ENCODE assay signal across 20 cellular contexts in genomic region chr17:82429824-82430223, GRCh38. TPM values are rescaled to one million over a fixed set of nuclear protein-coding genes. Genes with fewer than 3 reads are reported as not detected.
DNase-seq lines count a peak whose midpoint lies in the region; ATAC-seq and TF ChIP-seq lines count a peak whose summit lies in the region.
"Had no signal": no experiment of that assay in that cellular context is flagged by ENCODE, and none has a peak within 500 bp of the region (broad histone marks: within the 10 kb centered on the region; RNA-seq: fewer than 3 reads in every experiment).

No MANE protein-coding gene starts in this region.

- H3K9me3 Mint-ChIP-seq in CD8-positive, alpha-beta memory T cell = no peaks in the 10 kb centered on the region
- H3K9me3 Mint-ChIP-seq in naive thymus-derived CD4-positive, alpha-beta T cell = no peaks in the 10 kb centered on the region

- peak overlapping the region in 10 of 11 experiments; percentile 22 to 70 (median 56); a peak in 18 of 22 replicates for H3K27ac ChIP-seq in BLaER1 treated with 17β-estradiol and CSF1 and Interleukin-3, amounts not matched to agents 10 nM and 100 nM
- no peak overlapping the region for H3K27ac ChIP-seq in CD8-positive, alpha-beta memory T cell (ENCODE audit: low read depth, low read length)
- H3K27ac ChIP-seq in naive thymus-derived CD4-positive, alpha-beta T cell (ENCODE audit: low read depth, low read length) = no peak overlapping the region
- no peak overlapping the region for H3K27ac ChIP-seq in mesenchymal stem cell (ENCODE audit: low read length, poor library complexity, severe bottlenecking)
- H3K27ac ChIP-seq: adrenal gland, cardiac muscle cell, esophagus muscularis mucosa, prostate gland, thoracic aorta had no signal

- no peaks in the 10 kb centered on the region for H4K20me1 ChIP-seq in BLaER1 treated with 17β-estradiol and CSF1 and Interleukin-3, amounts not matched to agents 10 nM and 100 nM

- H3K27me3 ChIP-seq in BLaER1 treated with 17β-estradiol and CSF1 and Interleukin-3, amounts not matched to agents 10 nM and 100 nM = no peaks in the 10 kb centered on the region
- no peaks in the 10 kb centered on the region for H3K27me3 ChIP-seq in CD8-positive, alpha-beta memory T cell (ENCODE audit: insufficient read depth, low read length, poor library complexity, severe bottlenecking)
- no peaks in the 10 kb centered on the region for H3K27me3 ChIP-seq in naive thymus-derived CD4-positive, alpha-beta T cell (ENCODE audit: control insufficient read depth in 2 of 2, insufficient read depth in 2 of 2, low read length in 2 of 2)
- no peaks in the 10 kb centered on the region for H3K27me3 ChIP-seq in mesenchymal stem cell (ENCODE audit: control insufficient read depth in 1 of 2, insufficient read depth in 1 of 2, low read length in 2 of 2)
- H3K27me3 ChIP-seq: adrenal gland, cardiac muscle cell, esophagus muscularis mucosa had no signal

- peak overlapping the region in 5 of 11 experiments; percentile 4 to 38 (median 21); a peak in 4 of 22 replicates for H3K9ac ChIP-seq in BLaER1 treated with 17β-estradiol and CSF1 and Interleukin-3, amounts not matched to agents 10 nM and 100 nM
- H3K9ac ChIP-seq in mesenchymal stem cell (ENCODE audit: low read length) = no peak overlapping the region

- no peak for DNase-seq in CD8-positive, alpha-beta memory T cell
- DNase-seq in T-helper 17 cell (no peak), GM10248 (ENCODE audit: extremely low spot score) (no peak), mesenchymal stem cell (no peak)
- no peak for DNase-seq in naive thymus-derived CD4-positive, alpha-beta T cell
- DNase-seq: activated CD4-positive, alpha-beta T cell treated with anti-CD3 and anti-CD28 coated beads, Interleukin-2, amount 50 U/mL, for 4 hours; activated T-cell treated with anti-CD3 and anti-CD28 coated beads, Interleukin-2, amount 50 U/mL, for 48 hours; adrenal gland; NCI-H1436 treated with DMSO at 0.1 percent for 48 hours had no signal

- H3K27me3 Mint-ChIP-seq in CD8-positive, alpha-beta memory T cell = peaks cover 0 to 2% of the 10 kb centered on the region in 2 donors
- H3K27me3 Mint-ChIP-seq in T-helper 17 cell = no peaks in the 10 kb centered on the region
- no peaks in the 10 kb centered on the region for H3K27me3 Mint-ChIP-seq in naive thymus-derived CD4-positive, alpha-beta T cell

- no peak overlapping the region for H3K4ac ChIP-seq in mesenchymal stem cell (ENCODE audit: low read depth in 1 of 2, low read length in 2 of 2)

- H3K4me3 ChIP-seq in BLaER1 treated with 17β-estradiol and CSF1 and Interleukin-3, amounts not matched to agents 10 nM and 100 nM = peak overlapping the region in 4 of 10 experiments; percentile 20 to 51 (median 41); a peak in 3 of 20 replicates
- no peak overlapping the region for H3K4me3 ChIP-seq in CD8-positive, alpha-beta memory T cell (ENCODE audit: low read length)
- H3K4me3 ChIP-seq in naive thymus-derived CD4-positive, alpha-beta T cell (ENCODE audit: low read length) = no peak overlapping the region
- H3K4me3 ChIP-seq in mesenchymal stem cell (ENCODE audit: insufficient read depth in 1 of 2, low read depth in 1 of 2, low read length in 2 of 2) = no peak overlapping the region
- H3K4me3 ChIP-seq: adrenal gland, cardiac muscle cell, esophagus muscularis mucosa, GM12878, prostate gland, smooth muscle cell, thoracic aorta had no signal

- H3K79me1 ChIP-seq in mesenchymal stem cell (replicated peaks; ENCODE audit: low read length, poor library complexity, severe bottlenecking) = no peaks in the 10 kb centered on the region

- peak overlapping the region in 1 of 2 experiments; percentile 39 for H3K14ac ChIP-seq in mesenchymal stem cell (ENCODE audit: low read length in 2 of 2)

- H2BK120ac ChIP-seq in mesenchymal stem cell (ENCODE audit: low read depth, low read length) = no peak overlapping the region

- peak overlapping the region; percentile 62 to 94 (median 77) for H3K4me2 ChIP-seq in BLaER1 treated with 17β-estradiol and CSF1 and Interleukin-3, amounts not matched to agents 10 nM and 100 nM
- no peak overlapping the region for H3K4me2 ChIP-seq in mesenchymal stem cell (ENCODE audit: low read length, poor library complexity, severe bottlenecking)
- H3K4me2 ChIP-seq: smooth muscle cell had no signal

- no peak overlapping the region for H2BK15ac ChIP-seq in mesenchymal stem cell (ENCODE audit: low read depth, poor library complexity, severe bottlenecking)

- peaks cover 37 to 60% (median 46%) of the 10 kb centered on the region in 10 experiments for H3K4me1 ChIP-seq in BLaER1 treated with 17β-estradiol and CSF1 and Interleukin-3, amounts not matched to agents 10 nM and 100 nM
- H3K4me1 ChIP-seq in CD8-positive, alpha-beta memory T cell (ENCODE audit: insufficient read depth, low read length) = peaks cover 9% of the 10 kb centered on the region
- peaks cover 5 to 8% of the 10 kb centered on the region in 2 donors for H3K4me1 ChIP-seq in naive thymus-derived CD4-positive, alpha-beta T cell (ENCODE audit: control insufficient read depth in 2 of 2, insufficient read depth in 2 of 2, low read length in 2 of 2)
- peaks cover 3% of the 10 kb centered on the region for H3K4me1 ChIP-seq in mesenchymal stem cell (ENCODE audit: control insufficient read depth, insufficient read depth, low read depth, low read length)
- H3K4me1 ChIP-seq: adrenal gland, esophagus muscularis mucosa, prostate gland had no signal

- H3K4me1 Mint-ChIP-seq in CD8-positive, alpha-beta memory T cell = peaks cover 13 to 23% (median 20%) of the 10 kb centered on the region in 3 donors
- H3K4me1 Mint-ChIP-seq in T-helper 17 cell = peaks cover 18% of the 10 kb centered on the region
- peaks cover 16 to 29% (median 22%) of the 10 kb centered on the region in 7 donors for H3K4me1 Mint-ChIP-seq in naive thymus-derived CD4-positive, alpha-beta T cell

- no peak overlapping the region for H4K8ac ChIP-seq in mesenchymal stem cell (ENCODE audit: low read length)

- POLR2A ChIA-PET in CD8-positive, alpha-beta memory T cell (lab: Charles Lee) = no interaction called here
- POLR2A ChIA-PET in naive thymus-derived CD4-positive, alpha-beta T cell (lab: Charles Lee) = interaction anchor here (0.6 kb wide), 1 partner anchor 18 kb away, joined by 3 read pairs; no protein-coding TSS in a partner anchor
- POLR2A ChIA-PET in GM10248 (lab: Yijun Ruan, JAX) = no interaction called here

- no peak overlapping the region for H3K23ac ChIP-seq in mesenchymal stem cell (ENCODE audit: low read length in 2 of 2)

- H2AK5ac ChIP-seq in mesenchymal stem cell (ENCODE audit: low read length, severe bottlenecking) = no peak overlapping the region

- H3K36me3 ChIP-seq in BLaER1 treated with 17β-estradiol and CSF1 and Interleukin-3, amounts not matched to agents 10 nM and 100 nM = peaks cover 0 to 27% (median 0%) of the 10 kb centered on the region in 11 experiments; a peak in 5 of 22 replicates
- H3K36me3 ChIP-seq in CD8-positive, alpha-beta memory T cell (ENCODE audit: insufficient read depth, low read length) = no peaks in the 10 kb centered on the region
- peaks cover 0 to 16% (median 0%) of the 10 kb centered on the region in 3 experiments for H3K36me3 ChIP-seq in naive thymus-derived CD4-positive, alpha-beta T cell (ENCODE audit: control insufficient read depth in 2 of 3, insufficient read depth in 3 of 3, low read length in 3 of 3)
- H3K36me3 ChIP-seq in mesenchymal stem cell (ENCODE audit: control insufficient read depth in 1 of 2, insufficient read depth in 2 of 2, low read depth in 1 of 2, low read length in 2 of 2) = peaks cover 0 to 15% of the 10 kb centered on the region in 2 experiments
- H3K36me3 ChIP-seq: cardiac muscle cell, prostate gland, thoracic aorta had no signal

- intact Hi-C loops in naive thymus-derived CD4-positive, alpha-beta T cell (cut with micrococcal nuclease) = no loop called here

- no peak overlapping the region for H2AFZ ChIP-seq in mesenchymal stem cell (ENCODE audit: low read depth, low read length)

- H2BK5ac ChIP-seq in mesenchymal stem cell (ENCODE audit: low read depth, low read length, poor library complexity, severe bottlenecking) = no peak overlapping the region

- no peak for TF ChIP-seq CTCF in GM10248 (IDR thresholded peaks at IDR 0.05; ENCODE audit: control extremely low read depth, extremely low read depth, low read depth, missing control alignments)

- H3K9me3 ChIP-seq in BLaER1 treated with 17β-estradiol and CSF1 and Interleukin-3, amounts not matched to agents 10 nM and 100 nM (replicated peaks in 1 of 11) = no peaks in the 10 kb centered on the region
- no peaks in the 10 kb centered on the region for H3K9me3 ChIP-seq in CD8-positive, alpha-beta memory T cell (ENCODE audit: low read length)
- H3K9me3 ChIP-seq in T-helper 17 cell (ENCODE audit: control insufficient read depth, low read length, poor library complexity, severe bottlenecking) (no peaks in the 10 kb centered on the region), mesenchymal stem cell (ENCODE audit: control insufficient read depth, low read length) (no peaks in the 10 kb centered on the region)
- no peaks in the 10 kb centered on the region for H3K9me3 ChIP-seq in naive thymus-derived CD4-positive, alpha-beta T cell (ENCODE audit: control insufficient read depth in 2 of 3, low read length in 3 of 3)
- H3K9me3 ChIP-seq: adrenal gland, esophagus muscularis mucosa, prostate gland, thoracic aorta had no signal

- H4K91ac ChIP-seq in mesenchymal stem cell (ENCODE audit: low read length) = no peak overlapping the region

- H3K36me3 Mint-ChIP-seq in CD8-positive, alpha-beta memory T cell = peaks cover 4 to 23% (median 4%) of the 10 kb centered on the region in 3 donors
- peaks cover 8% of the 10 kb centered on the region for H3K36me3 Mint-ChIP-seq in T-helper 17 cell (ENCODE audit: low read depth)
- peaks cover 0 to 17% (median 11%) of the 10 kb centered on the region in 5 donors for H3K36me3 Mint-ChIP-seq in naive thymus-derived CD4-positive, alpha-beta T cell

- 78% methylated on average over 7 of the region's 7 CpGs for WGBS in mesenchymal stem cell

- H2BK12ac ChIP-seq in mesenchymal stem cell (ENCODE audit: low read length in 2 of 2) = no peak overlapping the region

- H3K18ac ChIP-seq in mesenchymal stem cell (ENCODE audit: low read depth in 1 of 2, low read length in 2 of 2) = no peak overlapping the region

- peak overlapping the region in 5 of 8 donors; percentile 4 to 50 (median 30) for H3K27ac Mint-ChIP-seq in CD8-positive, alpha-beta memory T cell
- H3K27ac Mint-ChIP-seq in T-helper 17 cell = no peak overlapping the region
- peak overlapping the region in 5 of 9 donors; percentile 12 to 74 (median 41) for H3K27ac Mint-ChIP-seq in naive thymus-derived CD4-positive, alpha-beta T cell

- CTCF ChIA-PET in CD8-positive, alpha-beta memory T cell (lab: Charles Lee) = no interaction called here
- CTCF ChIA-PET in naive thymus-derived CD4-positive, alpha-beta T cell (lab: Charles Lee) = no interaction called here
- CTCF ChIA-PET in GM10248 (lab: Yijun Ruan, JAX) = interaction anchor here (1.2 to 1.7 kb wide), 2 partner anchors 11 to 122 kb away, joined by 3 to 5 read pairs; no protein-coding TSS in a partner anchor

- ATAC-seq in T-helper 17 cell (no peak), HG02623 (IDR thresholded peaks at IDR 0.05; ENCODE audit: unreplicated experiment) (no peak), HG02642 (IDR thresholded peaks at IDR 0.05; ENCODE audit: poor library complexity, unreplicated experiment) (no peak)
- peak; percentile 26 for ATAC-seq in naive thymus-derived CD4-positive, alpha-beta T cell
- ATAC-seq: GM12878 had no signal

- peak overlapping the region in 1 of 7 donors; percentile 15 for H3K4me3 Mint-ChIP-seq in CD8-positive, alpha-beta memory T cell
- H3K4me3 Mint-ChIP-seq in T-helper 17 cell = peak overlapping the region; percentile 52
- peak overlapping the region in 3 of 10 donors; percentile 38 to 58 (median 51) for H3K4me3 Mint-ChIP-seq in naive thymus-derived CD4-positive, alpha-beta T cell

RNA-seq across cellular contexts. Expression of gene OGFOD3, which starts 11.4 kb away (rescaled TPM):
- total RNA-seq in CD8-positive, alpha-beta memory T cell = 10 to 100 TPM; 27.9 to 28.4 TPM
- polyA plus RNA-seq in CD8-positive, alpha-beta memory T cell = 29.9 TPM
- 10 to 100 TPM; 15.8 to 16.5 TPM for total RNA-seq in T-helper 17 cell
- 10 to 100 TPM; 21.9 to 34.6 (median 32.3) TPM for total RNA-seq in naive thymus-derived CD4-positive, alpha-beta T cell
- polyA plus RNA-seq in naive thymus-derived CD4-positive, alpha-beta T cell = 10 to 100 TPM; 29.7 to 42.1 TPM
- polyA plus RNA-seq in mesenchymal stem cell (2013, experiment 1 of 2) = 15.4 TPM
- 16.0 TPM for polyA plus RNA-seq in mesenchymal stem cell (2013, experiment 2 of 2)

RNA-seq across cellular contexts. Expression of gene HEXD, which starts 11.7 kb away (rescaled TPM):
- total RNA-seq in CD8-positive, alpha-beta memory T cell = 10 to 100 TPM; 29.6 to 30.4 TPM
- polyA plus RNA-seq in CD8-positive, alpha-beta memory T cell = 10.6 TPM
- 10 to 100 TPM; 32.2 to 33.4 TPM for total RNA-seq in T-helper 17 cell
- 100 to 1,000 TPM in 2 of 5 experiments, 10 to 100 TPM in 3; 62.7 to 153 (median 66.9) TPM for total RNA-seq in naive thymus-derived CD4-positive, alpha-beta T cell
- polyA plus RNA-seq in naive thymus-derived CD4-positive, alpha-beta T cell = 10 to 100 TPM; 12.5 to 18.1 TPM
- 6.2 TPM for polyA plus RNA-seq in mesenchymal stem cell (2013, experiment 1 of 2)
- polyA plus RNA-seq in mesenchymal stem cell (2013, experiment 2 of 2) = 5.8 TPM

RNA-seq across cellular contexts. Expression of gene CYBC1, which starts 20.7 kb away (rescaled TPM):
- 100 to 1,000 TPM; 184 to 189 TPM for total RNA-seq in CD8-positive, alpha-beta memory T cell
- polyA plus RNA-seq in CD8-positive, alpha-beta memory T cell = 175 TPM
- 100 to 1,000 TPM; 110 to 121 TPM for total RNA-seq in T-helper 17 cell
- total RNA-seq in naive thymus-derived CD4-positive, alpha-beta T cell = 100 to 1,000 TPM; 112 to 385 (median 199) TPM
- 100 to 1,000 TPM; 168 to 178 TPM for polyA plus RNA-seq in naive thymus-derived CD4-positive, alpha-beta T cell
- polyA plus RNA-seq in mesenchymal stem cell (2013, experiment 1 of 2) = 40.1 TPM
- polyA plus RNA-seq in mesenchymal stem cell (2013, experiment 2 of 2) = 39.0 TPM

RNA-seq across cellular contexts. Expression of gene NARF, which starts 28.7 kb away (rescaled TPM):
- total RNA-seq in CD8-positive, alpha-beta memory T cell = 10 to 100 TPM; 62.2 to 63.0 TPM
- polyA plus RNA-seq in CD8-positive, alpha-beta memory T cell = 95.3 TPM
- total RNA-seq in T-helper 17 cell = 10 to 100 TPM; 86.2 to 94.4 TPM
- 100 to 1,000 TPM in 1 of 5 experiments, 10 to 100 TPM in 4; 59.8 to 188 (median 67.1) TPM for total RNA-seq in naive thymus-derived CD4-positive, alpha-beta T cell
- polyA plus RNA-seq in naive thymus-derived CD4-positive, alpha-beta T cell = 100 to 1,000 TPM; 102 to 103 TPM
- 45.9 TPM for polyA plus RNA-seq in mesenchymal stem cell (2013, experiment 1 of 2)
- polyA plus RNA-seq in mesenchymal stem cell (2013, experiment 2 of 2) = 44.2 TPM

RNA-seq across cellular contexts. Expression of gene UTS2R, which starts 58.3 kb away (rescaled TPM):
- total RNA-seq in CD8-positive, alpha-beta memory T cell = not detected
- polyA plus RNA-seq in CD8-positive, alpha-beta memory T cell = not detected
- not detected for total RNA-seq in T-helper 17 cell
- not detected for total RNA-seq in naive thymus-derived CD4-positive, alpha-beta T cell
- polyA plus RNA-seq in naive thymus-derived CD4-positive, alpha-beta T cell = not detected
- polyA plus RNA-seq in mesenchymal stem cell (2013, experiment 1 of 2) = not detected
- polyA plus RNA-seq in mesenchymal stem cell (2013, experiment 2 of 2) = not detected
- total RNA-seq: adrenal gland, esophagus muscularis mucosa, G401, liver, prostate gland, smooth muscle cell had no signal
- polyA plus RNA-seq: adrenal gland, liver, smooth muscle cell had no signal

Comparison
In these comparisons a context has a peak if more than half of its experiments do, and no peak if none do; other contexts are left out.
1. H3K27ac ChIP-seq: peak in BLaER1 treated with 17β-estradiol and CSF1 and Interleukin-3, amounts not matched to agents 10 nM and 100 nM (10 of 11); none in CD8-positive, alpha-beta memory T cell (single experiment), naive thymus-derived CD4-positive, alpha-beta T cell (single experiment) and mesenchymal stem cell (single experiment).